8 cellular contexts compared by ENCODE assay signal in the genomic region with DNA sequence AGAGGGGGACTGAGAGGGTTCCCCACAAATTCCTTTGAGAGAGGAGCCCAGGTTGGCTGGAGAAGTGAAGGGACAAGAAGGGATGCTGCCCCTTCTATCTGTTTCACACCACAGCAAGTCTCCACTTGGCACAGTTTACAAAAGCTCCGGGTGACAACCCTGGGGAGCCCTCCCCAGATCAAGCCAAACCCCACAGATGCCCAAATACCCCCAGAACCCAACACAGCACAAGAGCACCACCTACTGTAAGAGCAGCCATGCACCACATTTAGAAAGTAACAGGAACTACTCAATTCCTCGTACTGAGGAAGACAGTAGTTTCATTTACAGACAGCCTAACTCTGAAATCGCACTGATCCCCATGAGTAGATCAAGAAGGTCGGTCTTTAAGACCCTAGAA.
DNase-seq lines count a peak whose midpoint lies in the region; ATAC-seq and TF ChIP-seq lines count a peak whose summit lies in the region.

No MANE protein-coding gene starts in this region.

- H3K4me2 ChIP-seq in KMS-11, result no peak overlapping the region

- peak; percentile 29 to 46 for DNase-seq in activated CD4-positive, alpha-beta T cell treated with anti-CD3 and anti-CD28 coated beads, Interleukin-2, amount 50 U/mL, for 48 hours
- no peak for DNase-seq in lower lobe of right lung
- DNase-seq in progenitor cell of endocrine pancreas (ENCODE audit: low spot score, unreplicated experiment), result no peak
- DNase-seq in NCI-H2227 treated with DMSO at 0.1 percent for 48 hours (lab: John Stamatoyannopoulos, UW), result no peak
- DNase-seq in mesothelial cell of epicardium (ENCODE audit: low spot score in 2 of 2, unreplicated experiment in 2 of 2), result no peak

- H3K36me3 ChIP-seq in KMS-11 (ENCODE audit: insufficient read depth), result no peaks in the 10 kb centered on the region
- peaks cover 11% of the 10 kb centered on the region for H3K36me3 ChIP-seq in lower lobe of right lung

- no peak overlapping the region for H3K4me3 ChIP-seq in GM12875 (ENCODE audit: low read depth, low read length)
- H3K4me3 ChIP-seq in KMS-11 (IDR thresholded peaks at IDR 0.05; ENCODE audit: insufficient read depth, low read depth, low read length), result no peak overlapping the region
- H3K4me3 ChIP-seq in lower lobe of right lung, result no peak overlapping the region

- no peak overlapping the region for H3K27ac Mint-ChIP-seq in progenitor cell of endocrine pancreas
- H3K27ac Mint-ChIP-seq in mesothelial cell of epicardium, result no peak overlapping the region

- H3K27ac ChIP-seq in KMS-11, result no peak overlapping the region
- H3K27ac ChIP-seq in lower lobe of right lung, result no peak overlapping the region

- no peaks in the 10 kb centered on the region for H4K20me1 ChIP-seq in KMS-11 (ENCODE audit: insufficient read depth)

- no peaks in the 10 kb centered on the region for H3K27me3 ChIP-seq in KMS-11 (ENCODE audit: insufficient read depth, low read depth)
- no peaks in the 10 kb centered on the region for H3K27me3 ChIP-seq in lower lobe of right lung (ENCODE audit: low read depth)

- peak; percentile 40; the same call in 1 of the 2 replicates for TF ChIP-seq CTCF in GM12875 (IDR thresholded peaks at IDR 0.05; ENCODE audit: borderline replicate concordance, insufficient read depth, low read depth, low read length)
- TF ChIP-seq CTCF in KMS-11 (conservative IDR thresholded peaks at IDR 0.05; ENCODE audit: low read depth, low read length), result peak; percentile 29; the same call in 1 of the 2 replicates
- peak; percentile 24 for TF ChIP-seq CTCF in lower lobe of right lung (IDR thresholded peaks at IDR 0.05)
- TF ChIP-seq CTCF in progenitor cell of endocrine pancreas (IDR thresholded peaks at IDR 0.05; ENCODE audit: unreplicated experiment), result no peak
- TF ChIP-seq CTCF in mesothelial cell of epicardium (IDR thresholded peaks at IDR 0.05; ENCODE audit: unreplicated experiment), result no peak

- H3K4me3 Mint-ChIP-seq in progenitor cell of endocrine pancreas (ENCODE audit: low read depth) (no peak overlapping the region), mesothelial cell of epicardium (no peak overlapping the region)

- H3K9me3 Mint-ChIP-seq in progenitor cell of endocrine pancreas (ENCODE audit: low read depth) (no peaks in the 10 kb centered on the region), mesothelial cell of epicardium (no peaks in the 10 kb centered on the region)

- intact Hi-C loops in lower lobe of right lung (cut with DNase I), result no loop called here

- ATAC-seq in lower lobe of right lung, result peak; percentile 27 to 41
- no peak for ATAC-seq in GM19452 (IDR thresholded peaks at IDR 0.05; ENCODE audit: unreplicated experiment)

- no peak overlapping the region for H3K9ac ChIP-seq in KMS-11

- no peaks in the 10 kb centered on the region for H3K79me2 ChIP-seq in KMS-11 (ENCODE audit: insufficient read depth, low read depth)

- H3K27me3 Mint-ChIP-seq in progenitor cell of endocrine pancreas (no peaks in the 10 kb centered on the region), mesothelial cell of epicardium (ENCODE audit: low read depth) (no peaks in the 10 kb centered on the region)

- no peak overlapping the region for H2AFZ ChIP-seq in KMS-11 (ENCODE audit: low read depth)

- H3K9me3 ChIP-seq in lower lobe of right lung, result no peaks in the 10 kb centered on the region

- H3K4me1 Mint-ChIP-seq in progenitor cell of endocrine pancreas (ENCODE audit: low read depth) (no peaks in the 10 kb centered on the region), mesothelial cell of epicardium (peaks cover 8% of the 10 kb centered on the region)

- H3K36me3 Mint-ChIP-seq in progenitor cell of endocrine pancreas (ENCODE audit: insufficient read depth) (peaks cover 30% of the 10 kb centered on the region), mesothelial cell of epicardium (peaks cover 60% of the 10 kb centered on the region)

- H3K4me1 ChIP-seq in KMS-11 (ENCODE audit: low read depth, poor library complexity, severe bottlenecking) (no peaks in the 10 kb centered on the region), lower lobe of right lung (no peaks in the 10 kb centered on the region)

Comparison
In these comparisons a context has a peak if more than half of its experiments do, and no peak if none do; other contexts are left out.
1. CTCF ChIP-seq: peak in GM12875 (single experiment), KMS-11 (single experiment) and lower lobe of right lung (single experiment); none in progenitor cell of endocrine pancreas (single experiment) and mesothelial cell of epicardium (single experiment).
2. DNase-seq: peak in activated CD4-positive, alpha-beta T cell treated with anti-CD3 and anti-CD28 coated beads, Interleukin-2, amount 50 U/mL, for 48 hours (2 of 2); none in lower lobe of right lung (single experiment), progenitor cell of endocrine pancreas (single experiment), NCI-H2227 treated with DMSO at 0.1 percent for 48 hours (single experiment) and mesothelial cell of epicardium (0 of 2).